In the genomic region with DNA sequence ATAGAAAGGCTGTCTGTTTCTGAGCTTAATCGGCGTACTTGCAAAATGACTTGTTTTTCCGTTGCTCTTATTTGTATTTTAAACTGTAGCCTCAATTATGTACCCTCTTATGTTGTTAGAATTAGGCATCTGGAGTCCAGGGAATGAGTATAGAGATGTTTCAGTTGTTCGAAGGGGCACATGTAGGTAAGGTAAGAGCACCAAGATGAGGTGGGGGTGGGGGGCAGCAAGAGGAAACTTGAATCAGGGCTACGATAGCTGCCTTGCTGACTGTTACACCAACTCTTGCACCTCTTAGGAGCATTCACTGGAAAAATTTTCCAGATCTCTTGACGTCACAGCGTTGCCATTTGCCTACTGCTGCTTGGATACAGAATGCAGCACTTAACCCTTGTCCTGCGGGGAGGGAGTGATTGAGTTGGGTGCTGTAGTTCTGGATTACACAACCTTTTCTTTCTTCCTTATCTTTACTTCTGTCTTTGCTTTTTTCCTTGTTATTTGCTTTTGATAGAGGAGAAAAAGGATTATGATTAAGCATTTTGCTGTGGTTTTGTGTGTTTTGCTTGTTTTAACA, we compare ENCODE assay signal across 8 cellular contexts. TPM values are rescaled to one million over a fixed set of nuclear protein-coding genes. Genes with fewer than 3 reads are reported as not detected.
DNase-seq lines count a peak whose midpoint lies in the region; ATAC-seq and TF ChIP-seq lines count a peak whose summit lies in the region.

No MANE protein-coding gene starts in this region.

- peak overlapping the region; percentile 88 for H3K27ac ChIP-seq in OCI-LY1 (ENCODE audit: low read depth, low read length, poor library complexity, severe bottlenecking)

- no peak for ATAC-seq in GM21723 (IDR thresholded peaks at IDR 0.05; ENCODE audit: unreplicated experiment)

- peaks cover 5% of the 10 kb centered on the region for H3K79me2 ChIP-seq in OCI-LY1 (ENCODE audit: insufficient read depth, low read length)

- H3K27ac Mint-ChIP-seq in activated CD4-positive, alpha-beta T cell treated with anti-CD3 and anti-CD28 coated beads, Interleukin-2, amount 10 ng/mL, durations not matched to agents 24 days and 14 days, result peak overlapping the region; percentile 31
- no peak overlapping the region for H3K27ac Mint-ChIP-seq in activated CD4-positive, alpha-beta T cell treated with anti-CD3 and anti-CD28 coated beads, Interleukin-2, amount 10 ng/mL, durations not matched to agents 7 days and 5 days
- peak overlapping the region; percentile 92 for H3K27ac Mint-ChIP-seq in type B pancreatic cell

- no peaks in the 10 kb centered on the region for H3K9me3 Mint-ChIP-seq in activated CD4-positive, alpha-beta T cell treated with anti-CD3 and anti-CD28 coated beads, Interleukin-2, amount 10 ng/mL, durations not matched to agents 24 days and 14 days
- H3K9me3 Mint-ChIP-seq in activated CD4-positive, alpha-beta T cell treated with anti-CD3 and anti-CD28 coated beads, Interleukin-2, amount 10 ng/mL, durations not matched to agents 7 days and 5 days, result no peaks in the 10 kb centered on the region
- H3K9me3 Mint-ChIP-seq in type B pancreatic cell, result no peaks in the 10 kb centered on the region

- peaks cover 50% of the 10 kb centered on the region for H3K4me1 Mint-ChIP-seq in activated CD4-positive, alpha-beta T cell treated with anti-CD3 and anti-CD28 coated beads, Interleukin-2, amount 10 ng/mL, durations not matched to agents 24 days and 14 days
- H3K4me1 Mint-ChIP-seq in activated CD4-positive, alpha-beta T cell treated with anti-CD3 and anti-CD28 coated beads, Interleukin-2, amount 10 ng/mL, durations not matched to agents 7 days and 5 days, result peaks cover 28% of the 10 kb centered on the region
- H3K4me1 Mint-ChIP-seq in type B pancreatic cell (ENCODE audit: unreplicated experiment), result peaks cover 45% of the 10 kb centered on the region

- H4K20me1 ChIP-seq in OCI-LY1 (ENCODE audit: insufficient read depth, low read length), result no peaks in the 10 kb centered on the region

- H3K27me3 ChIP-seq in OCI-LY1 (ENCODE audit: insufficient read depth, low read length), result no peaks in the 10 kb centered on the region

- no peaks in the 10 kb centered on the region for H3F3A ChIP-seq in OCI-LY1 (ENCODE audit: insufficient read depth, low read length)

- H3K27me3 Mint-ChIP-seq in activated CD4-positive, alpha-beta T cell treated with anti-CD3 and anti-CD28 coated beads, Interleukin-2, amount 10 ng/mL, durations not matched to agents 24 days and 14 days, result peaks cover 14% of the 10 kb centered on the region
- peaks cover 13% of the 10 kb centered on the region for H3K27me3 Mint-ChIP-seq in activated CD4-positive, alpha-beta T cell treated with anti-CD3 and anti-CD28 coated beads, Interleukin-2, amount 10 ng/mL, durations not matched to agents 7 days and 5 days
- H3K27me3 Mint-ChIP-seq in type B pancreatic cell, result no peaks in the 10 kb centered on the region

- intact Hi-C loops in activated CD4-positive, alpha-beta T cell treated with anti-CD3 and anti-CD28 coated beads, Interleukin-2, amount 10 ng/mL, durations not matched to agents 24 days and 14 days (cut with micrococcal nuclease), result loop anchor here (5.0 to 10.0 kb wide), 3 partner anchors 238 to 1557 kb away; a partner anchor contains a TSS

- no peak for DNase-seq in activated CD4-positive, alpha-beta T cell treated with anti-CD3 and anti-CD28 coated beads, Interleukin-2, amount 10 ng/mL, durations not matched to agents 24 days and 14 days
- no peak for DNase-seq in activated CD4-positive, alpha-beta T cell treated with anti-CD3 and anti-CD28 coated beads, Interleukin-2, amount 10 ng/mL, durations not matched to agents 7 days and 5 days
- peak; percentile 66 for DNase-seq in dedifferentiated amniotic fluid mesenchymal stem cell (ENCODE audit: extremely low spot score)
- DNase-seq in lung microvascular endothelial cell (ENCODE audit: low read depth in 2 of 2), result peak; percentile 86 to 90
- no peak for DNase-seq in type B pancreatic cell (ENCODE audit: extremely low spot score, unreplicated experiment)
- DNase-seq in GM13977 (ENCODE audit: low spot score), result no peak

- H2AFZ ChIP-seq in OCI-LY1 (ENCODE audit: low read length), result no peak overlapping the region

- H3K36me3 ChIP-seq in OCI-LY1 (ENCODE audit: insufficient read depth, low read length), result peaks cover 16% of the 10 kb centered on the region

- TF ChIP-seq CTCF in OCI-LY1 (IDR thresholded peaks at IDR 0.05; ENCODE audit: low read length), result no peak; the same call in 1 of the 2 replicates
- no peak for TF ChIP-seq CTCF in type B pancreatic cell (conservative IDR thresholded peaks at IDR 0.05)
- no peak for TF ChIP-seq CTCF in GM13977 (IDR thresholded peaks at IDR 0.05; ENCODE audit: extremely low read depth, insufficient read depth, missing control alignments)

- CTCF ChIA-PET in activated CD4-positive, alpha-beta T cell treated with anti-CD3 and anti-CD28 coated beads, Interleukin-2, amount 10 ng/mL, durations not matched to agents 7 days and 5 days (lab: Charles Lee), result interaction anchor here (1.4 kb wide), 1 partner anchor 249 kb away, joined by 4 read pairs; no protein-coding TSS in a partner anchor

- peak overlapping the region; percentile 95 for H3K4me2 ChIP-seq in OCI-LY1 (ENCODE audit: low read length)

- H3K4me1 ChIP-seq in OCI-LY1 (ENCODE audit: insufficient read depth, low read length, severe bottlenecking), result peaks cover 74% of the 10 kb centered on the region

- POLR2A ChIA-PET in activated CD4-positive, alpha-beta T cell treated with anti-CD3 and anti-CD28 coated beads, Interleukin-2, amount 10 ng/mL, durations not matched to agents 7 days and 5 days (lab: Charles Lee), result no interaction called here

- H3K9ac ChIP-seq in OCI-LY1 (ENCODE audit: low read length), result peak overlapping the region; percentile 7; the same call in 1 of the 2 replicates

- no peaks in the 10 kb centered on the region for H3K9me3 ChIP-seq in OCI-LY1 (ENCODE audit: low read length)

- H3K9me2 ChIP-seq in OCI-LY1 (ENCODE audit: low read depth, low read length), result no peaks in the 10 kb centered on the region

- peak overlapping the region; percentile 90 for H3K4me3 ChIP-seq in OCI-LY1 (ENCODE audit: low read depth, low read length, poor library complexity, severe bottlenecking)

- H3K4me3 Mint-ChIP-seq in activated CD4-positive, alpha-beta T cell treated with anti-CD3 and anti-CD28 coated beads, Interleukin-2, amount 10 ng/mL, durations not matched to agents 24 days and 14 days, result peak overlapping the region; percentile 85
- H3K4me3 Mint-ChIP-seq in activated CD4-positive, alpha-beta T cell treated with anti-CD3 and anti-CD28 coated beads, Interleukin-2, amount 10 ng/mL, durations not matched to agents 7 days and 5 days, result no peak overlapping the region
- peak overlapping the region; percentile 94 for H3K4me3 Mint-ChIP-seq in type B pancreatic cell

- H3K36me3 Mint-ChIP-seq in activated CD4-positive, alpha-beta T cell treated with anti-CD3 and anti-CD28 coated beads, Interleukin-2, amount 10 ng/mL, durations not matched to agents 24 days and 14 days (ENCODE audit: low read depth), result peaks cover 32% of the 10 kb centered on the region
- H3K36me3 Mint-ChIP-seq in activated CD4-positive, alpha-beta T cell treated with anti-CD3 and anti-CD28 coated beads, Interleukin-2, amount 10 ng/mL, durations not matched to agents 7 days and 5 days (ENCODE audit: low read depth), result peaks cover 2% of the 10 kb centered on the region
- H3K36me3 Mint-ChIP-seq in type B pancreatic cell, result peaks cover 38% of the 10 kb centered on the region

- in situ Hi-C loops in GM13977 (cut with MboI; ENCODE audit: low pct_unique_long_range_greater_than_20kb, low sequenced_read_pairs, unreplicated experiment), result loop anchor here (25.0 kb wide), 1 partner anchor 472 kb away; no protein-coding TSS in a partner anchor

RNA-seq across cellular contexts. Expression of a gene that starts 3.2 kb away (rescaled TPM):
- 12.5 and 15.3 TPM in 2 replicates for total RNA-seq in activated CD4-positive, alpha-beta T cell treated with anti-CD3 and anti-CD28 coated beads, Interleukin-2, amount 10 ng/mL, durations not matched to agents 24 days and 14 days
- 1 to 10 TPM; 2.6 to 3.4 TPM for total RNA-seq in activated CD4-positive, alpha-beta T cell treated with anti-CD3 and anti-CD28 coated beads, Interleukin-2, amount 10 ng/mL, durations not matched to agents 7 days and 5 days
- 2.6 and 8.1 TPM in 2 replicates for total RNA-seq in lung microvascular endothelial cell
- total RNA-seq in type B pancreatic cell (ENCODE audit: low replicate concordance), result 237 and 306 TPM in 2 replicates

Comparison
In these comparisons a context has a peak if more than half of its experiments do, and no peak if none do; other contexts are left out.
1. DNase-seq: peak in dedifferentiated amniotic fluid mesenchymal stem cell (single experiment) and lung microvascular endothelial cell (2 of 2); none in activated CD4-positive, alpha-beta T cell treated with anti-CD3 and anti-CD28 coated beads, Interleukin-2, amount 10 ng/mL, durations not matched to agents 24 days and 14 days (single experiment), activated CD4-positive, alpha-beta T cell treated with anti-CD3 and anti-CD28 coated beads, Interleukin-2, amount 10 ng/mL, durations not matched to agents 7 days and 5 days (single experiment), type B pancreatic cell (single experiment) and GM13977 (single experiment).
2. RNA of a gene that starts 3.2 kb away (total RNA-seq): 237 to 306 TPM in type B pancreatic cell; 12.5 to 15.3 TPM in activated CD4-positive, alpha-beta T cell treated with anti-CD3 and anti-CD28 coated beads, Interleukin-2, amount 10 ng/mL, durations not matched to agents 24 days and 14 days, 2.6 to 3.4 TPM in activated CD4-positive, alpha-beta T cell treated with anti-CD3 and anti-CD28 coated beads, Interleukin-2, amount 10 ng/mL, durations not matched to agents 7 days and 5 days and 2.6 to 8.1 TPM in lung microvascular endothelial cell; every median in the first group is over 10 times any median in the second.